ENCODE assay signal across 13 cellular contexts in genomic region chr19:46221981-46222610, GRCh38. TPM values are rescaled to one million over a fixed set of nuclear protein-coding genes. Genes with fewer than 3 reads are reported as not detected.
DNase-seq lines count a peak whose midpoint lies in the region; ATAC-seq and TF ChIP-seq lines count a peak whose summit lies in the region.
"Had no signal": no experiment of that assay in that cellular context is flagged by ENCODE, and none has a peak within 500 bp of the region (broad histone marks: within the 10 kb centered on the region; RNA-seq: fewer than 3 reads in every experiment).

No MANE protein-coding gene starts in this region.

- H3K9me3 ChIP-seq in GM23248 (ENCODE audit: low read depth) (no peaks in the 10 kb centered on the region), prostate gland (no peaks in the 10 kb centered on the region)

- H3K27me3 ChIP-seq in GM23248 (replicated peaks; ENCODE audit: insufficient read depth) (peaks cover 37% of the 10 kb centered on the region), prostate gland (replicated peaks; ENCODE audit: insufficient read depth) (no peaks in the 10 kb centered on the region)

- no peaks in the 10 kb centered on the region for H4K20me1 ChIP-seq in GM23248 (ENCODE audit: insufficient read depth)

- H3K36me3 ChIP-seq in GM23248 (ENCODE audit: low read depth) (no peaks in the 10 kb centered on the region), prostate gland (no peaks in the 10 kb centered on the region)

- H3K9me2 ChIP-seq in GM23248 (ENCODE audit: insufficient read depth): no peaks in the 10 kb centered on the region

- H3K4me2 ChIP-seq in GM23248 (ENCODE audit: unreplicated experiment): no peak overlapping the region

- ATAC-seq in GM19324 (IDR thresholded peaks at IDR 0.05; ENCODE audit: low FRiP score, unreplicated experiment) (no peak), GM19395 (IDR thresholded peaks at IDR 0.05; ENCODE audit: unreplicated experiment) (no peak)
- ATAC-seq: activated CD8-positive, alpha-beta memory T cell treated with anti-CD3 and anti-CD28 coated beads, Interleukin-2, amount 10 ng/mL, durations not matched to agents 7 days and 5 days had no signal

- H2AFZ ChIP-seq in GM23248: no peak overlapping the region

- in situ Hi-C loops in GM23248 (cut with MboI): no loop called here

- intact Hi-C loops in prostate gland (cut with DNase I): no loop called here

- H3K27ac ChIP-seq in GM23248: no peak overlapping the region
- peak overlapping the region; percentile 82 for H3K27ac ChIP-seq in RWPE1
- no peak overlapping the region for H3K27ac ChIP-seq in prostate gland

- H3K4me3 ChIP-seq in GM23248 (no peak overlapping the region), prostate gland (no peak overlapping the region)

- no peaks in the 10 kb centered on the region for H3K79me2 ChIP-seq in GM23248 (ENCODE audit: insufficient read depth)

- H3K9ac ChIP-seq in GM23248: no peak overlapping the region

- H3K4me1 ChIP-seq in GM23248 (ENCODE audit: insufficient read depth) (0 out of 2 replicates have a peak, but pooled peaks cover 7% of the 10 kb centered on the region), prostate gland (replicated peaks) (no peaks in the 10 kb centered on the region)

- no peak for TF ChIP-seq CTCF in RWPE1 (conservative IDR thresholded peaks at IDR 0.05; ENCODE audit: low read depth)
- no peak for TF ChIP-seq CTCF in prostate gland (IDR thresholded peaks at IDR 0.05)

- H3F3A ChIP-seq in GM23248 (ENCODE audit: insufficient read depth): peaks cover 5% of the 10 kb centered on the region; the same call in 1 of the 2 replicates

- peak; percentile 90 for DNase-seq in GM23248
- peak; percentile 96 for DNase-seq in RWPE1 (ENCODE audit: low spot score)
- peak; percentile 32 for DNase-seq in fibroblast of peridontal ligament (ENCODE audit: extremely low read depth)
- peak; percentile 86 for DNase-seq in prostate gland (ENCODE audit: low spot score)
- DNase-seq in NCI-H2171 treated with DMSO at 0.1 percent for 48 hours (lab: John Stamatoyannopoulos, UW): no peak
- no peak for DNase-seq in stimulated activated CD4-positive, alpha-beta T cell treated with anti-CD3 and anti-CD28 coated beads, Interleukin-4, amount 100 ng/mL, for 1 hour
- DNase-seq: activated CD8-positive, alpha-beta memory T cell treated with anti-CD3 and anti-CD28 coated beads, Interleukin-2, amount 10 ng/mL, durations not matched to agents 7 days and 5 days; NCI-H187 treated with DMSO at 0.1 percent for 48 hours; stimulated activated naive CD4-positive, alpha-beta T cell treated with Interleukin-2 at 50 U/mL for 16 hours had no signal

- no peak for TF ChIP-seq POLR2A in prostate gland (IDR thresholded peaks at IDR 0.05)

- WGBS in GM23248 (ENCODE audit: low coverage in 1 of 2, low lambda C conversion rate in 2 of 2, missing lambda C conversion rate in 2 of 2), 2 experiments: 16 to 17% methylated on average over 7 of the region's 7 CpGs
- WGBS in prostate gland: 7% methylated on average over 7 of the region's 7 CpGs

- CTCF ChIA-PET in RWPE1 (lab: Yijun Ruan, JAX): interaction anchor here (0.6 to 1.6 kb wide), 4 partner anchors 10 to 193 kb away, joined by 3 to 8 read pairs (median 3); no protein-coding TSS in a partner anchor

- POLR2A ChIA-PET in RWPE1 (lab: Yijun Ruan, JAX; ENCODE audit: low non-redundant PET): no interaction called here

RNA-seq across cellular contexts. Expression of gene IGFL1, which starts 7.4 kb away (rescaled TPM):
- total RNA-seq in GM23248 (2014; rRNA removed; shearing (Covaris generic)): not detected in 2 replicates
- not detected in 2 replicates for polyA plus RNA-seq in GM23248 (2016; fragmentation: Nextera tagmentation; extraction: Ambion mirVana)
- 1 to 10 TPM in 1 of 2 donors, not detected in 1; 4.8 TPM for total RNA-seq in prostate gland
- total RNA-seq: activated CD8-positive, alpha-beta memory T cell treated with anti-CD3 and anti-CD28 coated beads, Interleukin-2, amount 10 ng/mL, durations not matched to agents 7 days and 5 days; endothelial cell of umbilical vein; progenitor cell of endocrine pancreas had no signal
- polyA plus RNA-seq: endothelial cell of umbilical vein had no signal

Comparison
In these comparisons a context has a peak if more than half of its experiments do, and no peak if none do; other contexts are left out.
1. DNase-seq: peak in GM23248 (single experiment), RWPE1 (single experiment), fibroblast of peridontal ligament (single experiment) and prostate gland (single experiment); none in NCI-H2171 treated with DMSO at 0.1 percent for 48 hours (single experiment) and stimulated activated CD4-positive, alpha-beta T cell treated with anti-CD3 and anti-CD28 coated beads, Interleukin-4, amount 100 ng/mL, for 1 hour (single experiment).